In the genomic region with DNA sequence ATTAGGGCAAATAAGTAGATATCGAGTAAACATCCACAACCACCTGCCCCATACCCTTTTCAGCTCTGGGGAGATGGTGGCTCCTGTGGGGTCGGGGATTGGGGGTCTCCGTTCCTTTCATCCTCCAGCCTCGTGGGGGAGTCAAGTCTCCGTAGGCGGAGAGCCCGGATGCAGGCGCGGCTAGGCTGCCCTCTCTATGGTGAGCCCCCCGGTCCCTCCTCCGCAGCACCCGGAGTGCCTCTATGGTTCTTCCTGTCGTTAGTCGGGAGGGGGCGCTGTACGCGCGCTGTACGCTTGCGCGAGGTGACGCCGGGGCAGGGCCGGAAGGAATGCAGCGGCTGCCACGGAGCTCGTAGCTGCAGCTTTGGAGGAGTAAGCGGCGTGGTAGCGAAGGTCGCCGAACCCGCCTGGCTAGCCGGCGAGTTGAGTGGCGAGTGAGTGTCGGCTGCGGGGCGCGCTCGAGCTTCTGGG, we compare ENCODE assay signal across 8 cellular contexts. TPM values are rescaled to one million over a fixed set of nuclear protein-coding genes. Genes with fewer than 3 reads are reported as not detected.
DNase-seq lines count a peak whose midpoint lies in the region; ATAC-seq and TF ChIP-seq lines count a peak whose summit lies in the region.

No MANE protein-coding gene starts in this region.

- H3K14ac ChIP-seq in IMR-90 (replicated peaks; ENCODE audit: low read depth, low read length), result no peak overlapping the region; the same call in 1 of the 2 replicates

- 0 out of 2 replicates have a peak overlapping the region, but pooled peaks have one; percentile 13 for H4K5ac ChIP-seq in IMR-90 (ENCODE audit: low read depth, low read length)

- H3K23ac ChIP-seq in IMR-90 (ENCODE audit: low read depth, low read length), result no peak overlapping the region; the same call in 1 of the 2 replicates

- H3K4me3 ChIP-seq in IMR-90 (ENCODE audit: insufficient read depth, low read depth, low read length) (peak overlapping the region; percentile 73), PC-9 (peak overlapping the region; percentile 96), esophagus muscularis mucosa (peak overlapping the region; percentile 73 to 91 (median 86)), muscle layer of duodenum (ENCODE audit: low read depth in 1 of 2, low read length in 2 of 2) (peak overlapping the region; percentile 37 to 84)

- H3K27me3 ChIP-seq in IMR-90 (ENCODE audit: control insufficient read depth, insufficient read depth, low read length) (no peaks in the 10 kb centered on the region; the same call in 1 of the 2 replicates), PC-9 (ENCODE audit: insufficient read depth, low read depth) (0 out of 2 replicates have a peak, but pooled peaks cover 3% of the 10 kb centered on the region), esophagus muscularis mucosa (no peaks in the 10 kb centered on the region), muscle layer of duodenum (ENCODE audit: low read depth, low read length) (no peaks in the 10 kb centered on the region)

- in situ Hi-C loops in IMR-90 (cut with MboI; ENCODE audit: low sequenced_read_pairs), result no loop called here

- 0% methylated on average over 4 of the region's 41 CpGs; no CpG with 5 or more reads in 1 of the 2 experiments for WGBS in IMR-90 (ENCODE audit: extremely low coverage in 2 of 2, insufficient read length in 1 of 2), 2 experiments
- 5% methylated on average over 22 of the region's 41 CpGs for WGBS in esophagus muscularis mucosa

- H2BK5ac ChIP-seq in IMR-90 (ENCODE audit: low read depth, low read length, poor library complexity, severe bottlenecking), result peak overlapping the region; percentile 79

- POLR2A ChIA-PET in IMR-90 (lab: Charles Lee; ENCODE audit: unreplicated experiment), result interaction anchor here (0.6 kb wide), 1 partner anchor 101 kb away, joined by 3 read pairs; no protein-coding TSS in a partner anchor
- POLR2A ChIA-PET in PC-9 (lab: Charles Lee; ENCODE audit: unreplicated experiment), result interaction anchor here (0.5 to 0.7 kb wide), 3 partner anchors 96 to 674 kb away, joined by 4 to 13 read pairs (median 6); no protein-coding TSS in a partner anchor

- no peaks in the 10 kb centered on the region for H3K4me1 ChIP-seq in IMR-90 (ENCODE audit: control insufficient read depth, insufficient read depth, low read length)
- H3K4me1 ChIP-seq in PC-9 (replicated peaks; ENCODE audit: insufficient read depth), result peaks cover 5% of the 10 kb centered on the region; the same call in 1 of the 2 replicates
- peaks cover 3 to 33% (median 22%) of the 10 kb centered on the region in 4 donors for H3K4me1 ChIP-seq in esophagus muscularis mucosa
- peaks cover 0 to 15% of the 10 kb centered on the region in 2 donors for H3K4me1 ChIP-seq in muscle layer of duodenum (ENCODE audit: control insufficient read depth in 1 of 2, insufficient read depth in 2 of 2, low read length in 2 of 2)

- TF ChIP-seq EP300 in esophagus muscularis mucosa (IDR thresholded peaks at IDR 0.05), result no peak

- H3K18ac ChIP-seq in IMR-90 (ENCODE audit: low read depth, low read length), result peak overlapping the region; percentile 10; the same call in 1 of the 2 replicates

- H2BK15ac ChIP-seq in IMR-90 (ENCODE audit: low read depth, low read length), result no peak overlapping the region

- peaks cover 14% of the 10 kb centered on the region for H4K20me1 ChIP-seq in IMR-90 (ENCODE audit: insufficient read depth, low read length)
- H4K20me1 ChIP-seq in PC-9 (ENCODE audit: insufficient read depth), result peaks cover 2% of the 10 kb centered on the region; the same call in 1 of the 2 replicates

- H3K9ac ChIP-seq in IMR-90 (ENCODE audit: low read depth, low read length), result peak overlapping the region; percentile 71

- peak overlapping the region; percentile 90 for H3K4ac ChIP-seq in IMR-90 (ENCODE audit: low read depth, low read length)

- H2AFZ ChIP-seq in IMR-90 (replicated peaks; ENCODE audit: low read length, poor library complexity) (peak overlapping the region; percentile 99), PC-9 (peak overlapping the region; percentile 75)

- H3K36me3 ChIP-seq in IMR-90 (ENCODE audit: control insufficient read depth, insufficient read depth, low read length), result peaks cover 14% of the 10 kb centered on the region
- 0 out of 2 replicates have a peak, but pooled peaks cover 5% of the 10 kb centered on the region for H3K36me3 ChIP-seq in PC-9 (ENCODE audit: low read depth)
- peaks cover 10 to 26% (median 26%) of the 10 kb centered on the region in 4 donors for H3K36me3 ChIP-seq in esophagus muscularis mucosa
- H3K36me3 ChIP-seq in muscle layer of duodenum (ENCODE audit: control insufficient read depth in 1 of 2, insufficient read depth in 2 of 2, low read length in 2 of 2), result peaks cover 3 to 19% of the 10 kb centered on the region in 2 donors

- H4K91ac ChIP-seq in IMR-90 (ENCODE audit: insufficient read depth, low read depth, low read length), result peak overlapping the region; percentile 82

- peak; percentile 81 for DNase-seq in DMS79 (lab: John Stamatoyannopoulos, UW)
- DNase-seq in IMR-90, result peak; percentile 89
- DNase-seq in PC-9, result peak; percentile 86 to 96
- peak; percentile 97 to 98 for DNase-seq in activated T-cell treated with anti-CD3 and anti-CD28 coated beads, Interleukin-2, amount 50 U/mL, for 48 hours
- DNase-seq in esophagus muscularis mucosa (ENCODE audit: extremely low spot score), result peak; percentile 97
- peak; percentile 89 for DNase-seq in stimulated activated CD8-positive, alpha-beta memory T cell treated with anti-CD3 and anti-CD28 coated beads, Interleukin-7, amount 100 ng/mL, for 24 hours (ENCODE audit: low read depth)

- H3K9me2 ChIP-seq in PC-9 (ENCODE audit: insufficient read depth), result no peaks in the 10 kb centered on the region

- H2AK9ac ChIP-seq in IMR-90 (replicated peaks; ENCODE audit: low read depth, low read length, poor library complexity), result peak overlapping the region; percentile 67

- H3K79me1 ChIP-seq in IMR-90 (ENCODE audit: low read depth in 1 of 2, low read length in 2 of 2), result peaks cover 3 to 31% of the 10 kb centered on the region in 2 experiments; a peak in 3 of 4 replicates

- ATAC-seq in GM21529 (IDR thresholded peaks at IDR 0.05; ENCODE audit: unreplicated experiment), result peak; percentile 92
- ATAC-seq in IMR-90 (ENCODE audit: low read depth), result peak; percentile 98

- H3K9me1 ChIP-seq in IMR-90 (ENCODE audit: insufficient read depth, low read length), result no peaks in the 10 kb centered on the region

- H2AK5ac ChIP-seq in IMR-90 (ENCODE audit: low read depth, low read length), result no peak overlapping the region

- peak; percentile 47 for TF ChIP-seq RAD21 in IMR-90 (IDR thresholded peaks at IDR 0.05; ENCODE audit: low read length)

- H3K4me2 ChIP-seq in IMR-90 (ENCODE audit: low read depth, low read length) (no peak overlapping the region), PC-9 (peak overlapping the region; percentile 92)

- peaks cover 11% of the 10 kb centered on the region for H3K79me2 ChIP-seq in PC-9 (ENCODE audit: low read depth)

- dilution Hi-C loops in IMR-90 (cut with HindIII; ENCODE audit: low sequenced_read_pairs, unreplicated experiment), result no loop called here

- H3F3A ChIP-seq in PC-9 (ENCODE audit: insufficient read depth, low read depth), result no peaks in the 10 kb centered on the region

- H3K27ac ChIP-seq in IMR-90 (ENCODE audit: insufficient read depth, low read length), result peak overlapping the region; percentile 81
- peak overlapping the region; percentile 31; the same call in 1 of the 2 replicates for H3K27ac ChIP-seq in PC-9
- peak overlapping the region; percentile 86 to 94 (median 90) for H3K27ac ChIP-seq in esophagus muscularis mucosa (replicated peaks in 1 of 4)
- no peak overlapping the region for H3K27ac ChIP-seq in muscle layer of duodenum (ENCODE audit: low read length)

- H3K56ac ChIP-seq in IMR-90 (ENCODE audit: extremely low read depth, insufficient read depth, low read length), result no peak overlapping the region

- H3K9me3 ChIP-seq in IMR-90 (ENCODE audit: control insufficient read depth, insufficient read depth, low read length) (no peaks in the 10 kb centered on the region), PC-9 (ENCODE audit: insufficient read depth, low read depth) (no peaks in the 10 kb centered on the region), esophagus muscularis mucosa (no peaks in the 10 kb centered on the region), muscle layer of duodenum (ENCODE audit: control insufficient read depth in 1 of 2, low read length in 2 of 2) (no peaks in the 10 kb centered on the region)

- no peak overlapping the region for H2BK20ac ChIP-seq in IMR-90 (ENCODE audit: low read depth, low read length)

- intact Hi-C loops in IMR-90 (cut with micrococcal nuclease), result loop anchor here (1.0 to 5.0 kb wide), 2 partner anchors 112 to 126 kb away; no protein-coding TSS in a partner anchor
- intact Hi-C loops in PC-9 (cut with micrococcal nuclease; ENCODE audit: unreplicated experiment), result loop anchor here (10.0 kb wide), 1 partner anchor 201 kb away; no protein-coding TSS in a partner anchor
- intact Hi-C loops in esophagus muscularis mucosa (cut with DNase I), result loop anchor here (5.0 kb wide), 1 partner anchor 114 kb away; no protein-coding TSS in a partner anchor

- BruUV-seq in IMR-90 (replicated peaks; lab: Mats Ljungman, UMichigan), result no TSS peak
- BruUV-seq in PC-9 (replicated peaks; lab: Mats Ljungman, UMichigan), result no TSS peak

- peak; percentile 75 for TF ChIP-seq POLR2A in IMR-90 (IDR thresholded peaks at IDR 0.05; ENCODE audit: low read depth, low read length)
- peak; percentile 53 for TF ChIP-seq POLR2A in esophagus muscularis mucosa (IDR thresholded peaks at IDR 0.05; ENCODE audit: low read depth)

- H4K8ac ChIP-seq in IMR-90 (ENCODE audit: low read depth in 2 of 2, low read length in 2 of 2), result peak overlapping the region in 1 of 2 experiments; percentile 84; a peak in 1 of 4 replicates

- CTCF ChIA-PET in IMR-90 (lab: Yijun Ruan, JAX), result interaction anchor here (0.6 to 1.5 kb wide), 14 partner anchors 9 to 168 kb away, joined by 3 to 7 read pairs (median 3); no protein-coding TSS in a partner anchor
- CTCF ChIA-PET in PC-9 (lab: Charles Lee), result interaction anchor here (0.6 to 1.3 kb wide), 6 partner anchors 9 to 593 kb away, joined by 3 to 11 read pairs (median 5); no protein-coding TSS in a partner anchor

- peak; percentile 92 for TF ChIP-seq CTCF in IMR-90 (conservative IDR thresholded peaks at IDR 0.05; ENCODE audit: low read depth, low read length)
- TF ChIP-seq CTCF in PC-9 (conservative IDR thresholded peaks at IDR 0.05), result peak; percentile 94
- TF ChIP-seq CTCF in esophagus muscularis mucosa (IDR thresholded peaks at IDR 0.05), result peak; percentile 76 to 83 (median 78)

- H2BK120ac ChIP-seq in IMR-90 (ENCODE audit: low read depth, low read length), result no peak overlapping the region

TF ChIP-seq in IMR-90, 13 proteins besides CTCF, POLR2A, EP300 and RAD21:
- peak; percentile 27; the same call in 1 of the 2 replicates for TF ChIP-seq SMC3 (IDR thresholded peaks at IDR 0.05; ENCODE audit: low read depth, low read length)
- peak; percentile 71; the same call in 1 of the 2 replicates for TF ChIP-seq MXI1 (IDR thresholded peaks at IDR 0.05; ENCODE audit: borderline replicate concordance, low read depth, low read length)
- TF ChIP-seq CEBPB (IDR thresholded peaks at IDR 0.05; ENCODE audit: low read depth, low read length), result no peak
TF ChIP-seq in IMR-90: peak in this region for 2.

RNA-seq across cellular contexts. Expression of a gene that starts 14.8 kb away (rescaled TPM):
- total RNA-seq in IMR-90 (2012; rRNA removed) (not detected in 2 replicates), PC-9 (2021) (not detected in 2 replicates), esophagus muscularis mucosa (not detected)
- not detected in 2 replicates for polyA plus RNA-seq in IMR-90 (2012; rRNA removed)
- polyA plus RNA-seq in IMR-90 (2012; cell fraction: cytosol; rRNA removed), result not detected in 2 replicates
- not detected in 2 replicates for polyA plus RNA-seq in IMR-90 (2012; cell fraction: nucleus; rRNA removed; ENCODE audit: low replicate concordance)
